In genomic region chr2:63122921-63123320, GRCh38 we compare ENCODE assay signal across 25 cellular contexts.
"Had no signal": no experiment of that assay in that cellular context is flagged by ENCODE, and none has a peak within 500 bp of the region (broad histone marks: within the 10 kb centered on the region; RNA-seq: fewer than 3 reads in every experiment).

No MANE protein-coding gene starts in this region.

- ATAC-seq: activated CD8-positive, alpha-beta T cell treated with anti-CD3 and anti-CD28 coated beads, Interleukin-2, amount 10 ng/mL, durations not matched to agents 7 days and 5 days; activated naive CD4-positive, alpha-beta T cell treated with anti-CD3 and anti-CD28 coated beads, Interleukin-2, amount 50 U/mL, for 72 hours; activated naive CD8-positive, alpha-beta T cell treated with anti-CD3 and anti-CD28 coated beads, Interleukin-2, amount 50 U/mL, for 24 hours; body of pancreas; T-helper 17 cell; WTC11 had no signal

- H3K4me3 ChIP-seq: ascending aorta, body of pancreas, cardiac muscle cell had no signal

- H3K4me3 Mint-ChIP-seq: activated CD8-positive, alpha-beta T cell treated with anti-CD3 and anti-CD28 coated beads, Interleukin-2, amount 10 ng/mL, durations not matched to agents 7 days and 5 days; activated naive CD8-positive, alpha-beta T cell treated with anti-CD3 and anti-CD28 coated beads, Interleukin-2, amount 50 U/mL, for 24 hours; T-helper 17 cell; WTC11 had no signal

- H3K27me3 Mint-ChIP-seq: activated naive CD8-positive, alpha-beta T cell treated with anti-CD3 and anti-CD28 coated beads, Interleukin-2, amount 50 U/mL, for 24 hours; T-helper 17 cell had no signal

- H3K27ac ChIP-seq: ascending aorta, body of pancreas, cardiac muscle cell had no signal

- H3K27me3 ChIP-seq: ascending aorta, body of pancreas, cardiac muscle cell had no signal

- H3K4me1 Mint-ChIP-seq: T-helper 17 cell had no signal

- H3K9me3 Mint-ChIP-seq: activated naive CD4-positive, alpha-beta T cell treated with anti-CD3 and anti-CD28 coated beads, Interleukin-2, amount 50 U/mL, for 72 hours had no signal

- H3K4me1 ChIP-seq: ascending aorta, body of pancreas had no signal

- DNase-seq: activated CD4-positive, alpha-beta T cell treated with anti-CD3 and anti-CD28 coated beads for 48 hours; activated CD4-positive, alpha-beta T cell treated with anti-CD3 and anti-CD28 coated beads, Interleukin-2, amount 50 U/mL, for 4 hours; activated CD4-positive, CD25-positive, alpha-beta regulatory T cell treated with anti-CD3 and anti-CD28 coated beads, Interleukin-2, amount 50 U/mL, for 72 hours; activated CD8-positive, alpha-beta memory T cell treated with anti-CD3 and anti-CD28 coated beads, Interleukin-2, amount 50 U/mL, for 48 hours; activated CD8-positive, alpha-beta T cell treated with anti-CD3 and anti-CD28 coated beads, Interleukin-2, amount 10 ng/mL, durations not matched to agents 7 days and 5 days; activated effector memory CD4-positive, alpha-beta T cell treated with anti-CD3 and anti-CD28 coated beads, Interleukin-2, amount 50 U/mL, for 16 hours; activated naive CD4-positive, alpha-beta T cell treated with Interleukin-2 at 50 U/mL for 16 hours; activated naive CD8-positive, alpha-beta T cell treated with anti-CD3 and anti-CD28 coated beads, Interleukin-2, amount 50 U/mL, for 24 hours; activated T-cell treated with anti-CD3 and anti-CD28 coated beads, Interleukin-2, amount 50 U/mL, for 1 hour; amniotic stem cell; body of pancreas; KG1; NCI-H1048; NCI-H1417; NCI-H2029; NCI-H2107; NCI-H446; NCI-H524; SHP77 treated with DMSO at 0.1 percent for 48 hours; T-helper 17 cell; T-helper 9 cell had no signal

- H3K9me3 ChIP-seq: body of pancreas had no signal

- H3K27ac Mint-ChIP-seq: activated CD8-positive, alpha-beta T cell treated with anti-CD3 and anti-CD28 coated beads, Interleukin-2, amount 10 ng/mL, durations not matched to agents 7 days and 5 days; activated naive CD4-positive, alpha-beta T cell treated with anti-CD3 and anti-CD28 coated beads, Interleukin-2, amount 50 U/mL, for 72 hours; activated naive CD8-positive, alpha-beta T cell treated with anti-CD3 and anti-CD28 coated beads, Interleukin-2, amount 50 U/mL, for 24 hours; T-helper 17 cell; WTC11 had no signal

- H3K36me3 ChIP-seq: cardiac muscle cell had no signal
